2 cellular contexts compared by ENCODE assay signal in the genomic region with DNA sequence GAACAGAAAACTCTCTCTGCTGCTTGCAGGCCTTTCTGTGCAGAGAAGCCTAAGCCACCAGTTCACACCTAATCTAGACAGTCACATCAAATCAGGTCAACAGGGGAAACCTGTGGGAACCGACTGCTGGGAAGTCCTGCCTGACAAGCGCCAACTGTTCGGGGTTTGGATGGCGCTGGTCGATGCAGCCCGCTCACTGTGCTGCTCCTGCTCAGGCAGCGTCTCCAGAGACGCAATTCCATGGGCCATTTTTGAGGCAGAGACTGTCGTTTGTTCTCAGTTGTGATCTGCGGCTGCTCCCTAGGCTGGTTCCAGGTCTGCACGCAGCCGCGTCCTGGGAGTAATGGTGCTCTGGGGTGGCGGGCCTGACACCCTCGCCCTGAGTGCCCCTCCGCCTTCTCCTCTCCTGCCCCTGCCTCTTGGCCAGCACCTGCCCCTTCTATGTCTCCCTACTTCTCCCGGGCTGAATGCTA.
TF ChIP-seq lines count a peak whose summit lies in the region.

No MANE protein-coding gene starts in this region.

TF ChIP-seq in IMR-90, 13 proteins besides CTCF, POLR2A, EP300 and RAD21:
- TF ChIP-seq USF2 (IDR thresholded peaks at IDR 0.05; ENCODE audit: low read depth, low read length) = no peak
- TF ChIP-seq MAFK (IDR thresholded peaks at IDR 0.05; ENCODE audit: low read depth, low read length) = no peak
- TF ChIP-seq ELK1 (IDR thresholded peaks at IDR 0.05; ENCODE audit: borderline replicate concordance, low read depth, low read length) = no peak
- TF ChIP-seq SMC3 (IDR thresholded peaks at IDR 0.05; ENCODE audit: low read depth, low read length) = no peak
- no peak for TF ChIP-seq CEBPB (IDR thresholded peaks at IDR 0.05; ENCODE audit: low read depth, low read length)
- TF ChIP-seq MAZ (IDR thresholded peaks at IDR 0.05; ENCODE audit: borderline replicate concordance, low read depth, low read length) = no peak
- TF ChIP-seq BHLHE40 (IDR thresholded peaks at IDR 0.05; ENCODE audit: low read depth, low read length) = no peak
- no peak for TF ChIP-seq MXI1 (IDR thresholded peaks at IDR 0.05; ENCODE audit: borderline replicate concordance, low read depth, low read length)
- TF ChIP-seq RFX5 (IDR thresholded peaks at IDR 0.05; ENCODE audit: low read depth, low read length) = no peak
- TF ChIP-seq NFE2L2 (IDR thresholded peaks at IDR 0.05; ENCODE audit: low read depth, low read length) = no peak
- no peak for TF ChIP-seq FOS (IDR thresholded peaks at IDR 0.05; ENCODE audit: low read depth, low read length)
- no peak for TF ChIP-seq RCOR1 (IDR thresholded peaks at IDR 0.05; ENCODE audit: insufficient replicate concordance, low read length)
- no peak for TF ChIP-seq CHD1 (IDR thresholded peaks at IDR 0.05; ENCODE audit: low read depth, low read length)

TF ChIP-seq in H1, 55 proteins besides CTCF, POLR2A, EP300 and RAD21:
- TF ChIP-seq USF2 (IDR thresholded peaks at IDR 0.05; ENCODE audit: low read length) = no peak
- TF ChIP-seq CHD1 (IDR thresholded peaks at IDR 0.05; ENCODE audit: low read depth, low read length) = no peak
- TF ChIP-seq HDAC6 (IDR thresholded peaks at IDR 0.05; ENCODE audit: low read depth, low read length) = no peak
- no peak for TF ChIP-seq KDM5A (IDR thresholded peaks at IDR 0.05; ENCODE audit: low read length)
- TF ChIP-seq JUND (IDR thresholded peaks at IDR 0.05; ENCODE audit: low read length) = no peak
- no peak for TF ChIP-seq TCF12 (IDR thresholded peaks at IDR 0.05; ENCODE audit: low read depth, low read length)
- no peak for TF ChIP-seq CREB1 (IDR thresholded peaks at IDR 0.05)
- TF ChIP-seq RBBP5 (IDR thresholded peaks at IDR 0.05; ENCODE audit: borderline replicate concordance, low read depth, low read length) = no peak
- TF ChIP-seq ZNF274 (IDR thresholded peaks at IDR 0.05; ENCODE audit: borderline replicate concordance, extremely low read depth, low read length) = no peak
- TF ChIP-seq SIX5 (IDR thresholded peaks at IDR 0.05; ENCODE audit: low read depth, low read length) = no peak
- no peak for TF ChIP-seq SIRT6 (IDR thresholded peaks at IDR 0.05; ENCODE audit: low read length)
- TF ChIP-seq BACH1 (IDR thresholded peaks at IDR 0.05; ENCODE audit: low read length) = no peak
- no peak for TF ChIP-seq TEAD4 (IDR thresholded peaks at IDR 0.05; ENCODE audit: low read depth, low read length)
- TF ChIP-seq RNF2 (IDR thresholded peaks at IDR 0.05; ENCODE audit: borderline replicate concordance, low read depth, low read length, missing control alignments, poor library complexity, severe bottlenecking) = no peak
- TF ChIP-seq YY1 (IDR thresholded peaks at IDR 0.05; ENCODE audit: low read depth, low read length) = no peak
- no peak for TF ChIP-seq TAF7 (optimal IDR thresholded peaks at IDR 0.05; ENCODE audit: borderline replicate concordance, low read depth, low read length)
